ENCODE assay signal across 30 cellular contexts in the genomic region with DNA sequence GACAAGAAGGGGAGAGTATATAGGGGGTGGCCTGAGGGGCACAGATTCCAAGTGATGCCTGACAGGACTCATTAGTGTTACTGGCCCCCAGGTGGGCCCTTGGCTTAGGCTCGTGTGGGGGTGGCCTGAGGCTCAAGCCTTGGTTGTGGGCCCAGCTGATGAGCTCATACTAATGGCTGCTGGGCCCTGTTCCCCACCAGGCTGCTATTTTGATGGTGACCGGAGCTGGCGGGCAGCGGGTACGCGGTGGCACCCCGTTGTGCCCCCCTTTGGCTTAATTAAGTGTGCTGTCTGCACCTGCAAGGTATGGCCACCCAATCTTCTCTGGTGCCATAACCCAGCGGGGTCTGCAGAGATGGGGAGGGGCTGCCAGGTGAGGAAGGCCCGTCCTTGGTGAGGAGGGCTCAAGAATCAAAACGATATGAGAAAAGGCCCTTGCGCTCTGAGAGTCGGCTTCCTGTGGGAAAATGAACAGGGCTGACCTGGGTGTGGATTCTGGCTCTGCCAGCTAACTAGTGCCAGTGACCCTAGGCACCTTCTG. TPM values are rescaled to one million over a fixed set of nuclear protein-coding genes. Genes with fewer than 3 reads are reported as not detected.
"Had no signal": no experiment of that assay in that cellular context is flagged by ENCODE, and none has a peak within 500 bp of the region (broad histone marks: within the 10 kb centered on the region; RNA-seq: fewer than 3 reads in every experiment).

No MANE protein-coding gene starts in this region.

- H3K4me3 Mint-ChIP-seq: dendritic cell treated with granulocyte-macrophage colony-stimulating factor and Interleukin-4, amounts not matched to agents 40 ng/mL and 50 ng/mL, for 4 days; effector memory CD8-positive, alpha-beta T cell; endodermal cell; mesothelial cell of epicardium had no signal

- DNase-seq: colonic mucosa; cortex of kidney; effector CD8-positive, alpha-beta T cell; effector memory CD8-positive, alpha-beta T cell; endodermal cell; erythroblast; esophagus squamous epithelium; foreskin fibroblast; foreskin melanocyte; gastrocnemius medialis; glutamatergic neuron; heart right ventricle; hippocampal formation; islet precursor cell; kidney; kidney glomerular epithelial cell; left colon; left ventricle myocardium inferior; lower lobe of right lung; mesenchymal stem cell; mucosa of descending colon had no signal

- H3K36me3 Mint-ChIP-seq: mesothelial cell of epicardium had no signal

- H3K4me1 Mint-ChIP-seq: endodermal cell, mesothelial cell of epicardium had no signal

- H3K4me3 ChIP-seq: colonic mucosa, esophagus squamous epithelium, gastrocnemius medialis, heart right ventricle, left ventricle myocardium inferior, lower lobe of right lung, mucosa of descending colon had no signal

- H3K36me3 ChIP-seq: colonic mucosa, esophagus squamous epithelium, gastrocnemius medialis, left ventricle myocardium inferior, lower lobe of right lung had no signal

- ATAC-seq: effector memory CD8-positive, alpha-beta T cell; esophagus mucosa; gastrocnemius medialis; heart right ventricle; left colon; left lobe of liver; lower lobe of right lung; mucosa of descending colon had no signal

- H3K9me3 ChIP-seq: colonic mucosa, esophagus squamous epithelium, gastrocnemius medialis, heart right ventricle, left ventricle myocardium inferior, lower lobe of right lung, mucosa of descending colon had no signal

- H3K27ac Mint-ChIP-seq: dendritic cell treated with granulocyte-macrophage colony-stimulating factor and Interleukin-4, amounts not matched to agents 40 ng/mL and 50 ng/mL, for 4 days; effector memory CD8-positive, alpha-beta T cell; endodermal cell; mesothelial cell of epicardium had no signal

- H3K27ac ChIP-seq: colonic mucosa, epithelial cell of prostate, esophagus squamous epithelium, gastrocnemius medialis, heart right ventricle, left ventricle myocardium inferior, lower lobe of right lung had no signal

- H3K9me3 Mint-ChIP-seq: dendritic cell treated with granulocyte-macrophage colony-stimulating factor and Interleukin-4, amounts not matched to agents 40 ng/mL and 50 ng/mL, for 4 days; effector memory CD8-positive, alpha-beta T cell; endodermal cell; mesothelial cell of epicardium had no signal

- H3K4me1 ChIP-seq: colonic mucosa, esophagus squamous epithelium, gastrocnemius medialis, heart right ventricle, left ventricle myocardium inferior, lower lobe of right lung had no signal

- H3K27me3 ChIP-seq: gastrocnemius medialis had no signal

RNA-seq across cellular contexts. Expression of gene THPO, which starts 9.2 kb away (rescaled TPM):
- total RNA-seq: chondrocyte, esophagus mucosa, glomerular endothelial cell, left colon, lung microvascular endothelial cell, myocyte had no signal
